In the genomic region with DNA sequence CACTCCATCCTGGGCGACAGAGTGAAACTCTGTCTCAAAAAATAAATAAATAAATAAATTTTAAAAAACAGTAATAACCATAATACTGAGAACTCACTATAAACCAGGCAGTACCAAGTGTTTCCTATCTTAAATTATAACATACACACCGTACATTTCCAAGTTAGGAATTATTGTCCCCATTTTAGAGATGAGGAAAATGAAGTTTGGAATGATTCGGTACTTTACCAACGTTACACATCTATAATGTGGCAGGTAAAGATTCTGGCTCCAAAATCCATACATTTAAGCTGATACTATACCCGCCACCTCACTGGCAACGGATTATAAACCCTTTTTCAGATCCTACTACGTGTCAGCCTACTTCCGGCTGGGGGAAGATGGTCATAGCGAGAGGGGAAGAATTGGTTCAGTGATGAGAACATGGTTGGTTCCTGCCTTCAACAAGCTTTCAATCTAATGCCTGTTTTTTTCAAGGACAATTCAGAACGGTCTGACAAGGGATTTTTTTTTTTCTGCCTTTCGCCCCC, we compare ENCODE assay signal across 10 cellular contexts.
DNase-seq lines count a peak whose midpoint lies in the region; ATAC-seq and TF ChIP-seq lines count a peak whose summit lies in the region.
"Had no signal": no experiment of that assay in that cellular context is flagged by ENCODE, and none has a peak within 500 bp of the region (broad histone marks: within the 10 kb centered on the region; RNA-seq: fewer than 3 reads in every experiment).

No MANE protein-coding gene starts in this region.

- H3K9me3 ChIP-seq in HUES48 (ENCODE audit: control insufficient read depth, insufficient read depth, low read length) (peaks cover 5% of the 10 kb centered on the region), mammary epithelial cell (replicated peaks; ENCODE audit: insufficient read depth, low read length) (peaks cover 8% of the 10 kb centered on the region), lung (ENCODE audit: control insufficient read depth in 2 of 2, insufficient read depth in 1 of 2, low read length in 1 of 2) (no peaks in the 10 kb centered on the region)

- no peaks in the 10 kb centered on the region for H3K79me2 ChIP-seq in mammary epithelial cell (ENCODE audit: insufficient read depth, low read length)

- H3K4me3 Mint-ChIP-seq in stimulated activated naive B cell treated with anti-CD40 and anti-IgM and Interleukin-4, amounts not matched to agents 10 μg/mL and 1 μg/mL and 100 μg/mL, for 72 hours: peak overlapping the region in 1 of 2 donors; percentile 37

- intact Hi-C loops in mammary epithelial cell (cut with micrococcal nuclease): loop anchor here (5.0 kb wide), 1 partner anchor 58 kb away; no protein-coding TSS in a partner anchor

- H3K27ac ChIP-seq in HUES48 (ENCODE audit: low read depth, low read length): peak overlapping the region; percentile 95
- peak overlapping the region; percentile 95 for H3K27ac ChIP-seq in mammary epithelial cell (ENCODE audit: insufficient read depth, low read depth, low read length)
- peak overlapping the region; percentile 74 to 87 for H3K27ac ChIP-seq in lung (ENCODE audit: low read depth in 1 of 2, low read length in 1 of 2)

- H3K27me3 ChIP-seq in HUES48 (ENCODE audit: control insufficient read depth, insufficient read depth, low read length) (no peaks in the 10 kb centered on the region), mammary epithelial cell (ENCODE audit: insufficient read depth, low read length) (no peaks in the 10 kb centered on the region), lung (ENCODE audit: control insufficient read depth, insufficient read depth) (no peaks in the 10 kb centered on the region)

- H3K4me1 Mint-ChIP-seq in stimulated activated naive B cell treated with anti-CD40 and anti-IgM and Interleukin-4, amounts not matched to agents 10 μg/mL and 1 μg/mL and 100 μg/mL, for 72 hours: peaks cover 33 to 68% of the 10 kb centered on the region in 2 donors

- DNase-seq in mammary epithelial cell: no peak
- DNase-seq in lung (ENCODE audit: low spot score): no peak
- no peak for DNase-seq in stimulated activated naive B cell treated with anti-CD40 and anti-IgM and Interleukin-4, amounts not matched to agents 10 μg/mL and 1 μg/mL and 100 μg/mL, for 72 hours
- DNase-seq in activated effector memory CD4-positive, alpha-beta T cell treated with anti-CD3 and anti-CD28 coated beads, Interleukin-2, amount 50 U/mL, for 16 hours: no peak
- DNase-seq in HUDEP-2 (lab: John Stamatoyannopoulos, UW; ENCODE audit: unreplicated experiment in 76 of 76): no peak
- DNase-seq in nucleus accumbens (lab: John Stamatoyannopoulos, UW): no peak
- DNase-seq in GM03348 (ENCODE audit: low spot score): no peak
- DNase-seq: activated CD8-positive, alpha-beta memory T cell treated with anti-CD3 and anti-CD28 coated beads, Interleukin-2, amount 50 U/mL, for 4 hours; NCI-H2171 treated with DMSO at 0.1 percent for 48 hours had no signal

- peak overlapping the region; percentile 79 for H2AFZ ChIP-seq in mammary epithelial cell (ENCODE audit: low read depth, low read length)

- ATAC-seq in lung (ENCODE audit: insufficient read depth, low FRiP score): no peak
- ATAC-seq in stimulated activated naive B cell treated with anti-CD40 and anti-IgM and Interleukin-4, amounts not matched to agents 10 μg/mL and 1 μg/mL and 100 μg/mL, for 72 hours (replicated peaks): no peak

- in situ Hi-C loops in mammary epithelial cell (cut with MboI; ENCODE audit: low sequenced_read_pairs in 2 of 2): loop anchor here (10.0 to 25.0 kb wide), 2 partner anchors 103 to 105 kb away; partner anchors contain the start of gene ATF7IP (in 2 of the 2)

- H3K9ac ChIP-seq in HUES48 (ENCODE audit: low read depth, low read length): no peak overlapping the region; the same call in 1 of the 2 replicates
- H3K9ac ChIP-seq in mammary epithelial cell (ENCODE audit: insufficient read depth, low read length): peak overlapping the region; percentile 62

- no TSS peak for BruUV-seq in mammary epithelial cell (replicated peaks; lab: Mats Ljungman, UMichigan)

- CTCF ChIA-PET in mammary epithelial cell (lab: Charles Lee; ENCODE audit: low non-redundant PET): no interaction called here

- 97% methylated on average over 8 of the region's 11 CpGs for WGBS in mammary epithelial cell (ENCODE audit: low coverage, missing lambda C conversion rate)
- 79% methylated on average over 11 of the region's 11 CpGs for WGBS in lung, 2 donors

- H3K27me3 Mint-ChIP-seq in stimulated activated naive B cell treated with anti-CD40 and anti-IgM and Interleukin-4, amounts not matched to agents 10 μg/mL and 1 μg/mL and 100 μg/mL, for 72 hours: no peaks in the 10 kb centered on the region

- peaks cover 17 to 21% of the 10 kb centered on the region in 2 donors for H3K9me3 Mint-ChIP-seq in stimulated activated naive B cell treated with anti-CD40 and anti-IgM and Interleukin-4, amounts not matched to agents 10 μg/mL and 1 μg/mL and 100 μg/mL, for 72 hours

- H3K4me2 ChIP-seq in mammary epithelial cell (ENCODE audit: insufficient read depth, low read depth, low read length): no peak overlapping the region

- H4K20me1 ChIP-seq in mammary epithelial cell (ENCODE audit: insufficient read depth, low read length): no peaks in the 10 kb centered on the region

- H3K4me3 ChIP-seq in HUES48 (ENCODE audit: low read depth, low read length): no peak overlapping the region
- H3K4me3 ChIP-seq in mammary epithelial cell (replicated peaks in 1 of 3; ENCODE audit: insufficient read depth in 1 of 3, low read depth in 2 of 3, low read length in 3 of 3): no peak overlapping the region
- H3K4me3 ChIP-seq in lung: no peak overlapping the region

- no peaks in the 10 kb centered on the region for H3K36me3 ChIP-seq in HUES48 (ENCODE audit: control insufficient read depth, insufficient read depth, low read length)
- no peaks in the 10 kb centered on the region for H3K36me3 ChIP-seq in mammary epithelial cell (ENCODE audit: insufficient read depth, low read length)
- H3K36me3 ChIP-seq in lung (ENCODE audit: control insufficient read depth in 2 of 2, insufficient read depth in 2 of 2, low read length in 2 of 2): no peaks in the 10 kb centered on the region

- peak overlapping the region; percentile 84 for H3K27ac Mint-ChIP-seq in stimulated activated naive B cell treated with anti-CD40 and anti-IgM and Interleukin-4, amounts not matched to agents 10 μg/mL and 1 μg/mL and 100 μg/mL, for 72 hours

- dilution Hi-C loops in mammary epithelial cell (cut with HindIII; ENCODE audit: low sequenced_read_pairs): no loop called here

- TF ChIP-seq CTCF in mammary epithelial cell (conservative IDR thresholded peaks at IDR 0.05 in 1 of 2, IDR thresholded peaks at IDR 0.05 in 1 of 2; ENCODE audit: extremely low read depth in 1 of 2, insufficient read depth in 1 of 2, low read depth in 1 of 2, low read length in 2 of 2) (no peak), lung (IDR thresholded peaks at IDR 0.05; ENCODE audit: control extremely low read depth, extremely low read depth) (no peak)

- H3K36me3 Mint-ChIP-seq in stimulated activated naive B cell treated with anti-CD40 and anti-IgM and Interleukin-4, amounts not matched to agents 10 μg/mL and 1 μg/mL and 100 μg/mL, for 72 hours: peaks cover 23 to 46% of the 10 kb centered on the region in 2 donors

- H3K4me1 ChIP-seq in HUES48 (ENCODE audit: control insufficient read depth, insufficient read depth, low read length) (peaks cover 53% of the 10 kb centered on the region), mammary epithelial cell (ENCODE audit: insufficient read depth, low read length) (peaks cover 35% of the 10 kb centered on the region), lung (ENCODE audit: control insufficient read depth in 2 of 2, insufficient read depth in 2 of 2, low read length in 2 of 2) (peaks cover 5 to 11% of the 10 kb centered on the region in 2 donors)
